Comparison of ENCODE assay signal across 17 cellular contexts in genomic region chr1:31877544-31877943, GRCh38.
DNase-seq lines count a peak whose midpoint lies in the region; ATAC-seq, FAIRE-seq and TF ChIP-seq lines count a peak whose summit lies in the region.
"Had no signal": no experiment of that assay in that cellular context is flagged by ENCODE, and none has a peak within 500 bp of the region (broad histone marks: within the 10 kb centered on the region; RNA-seq: fewer than 3 reads in every experiment).

No MANE protein-coding gene starts in this region.

- no peak overlapping the region for H2BK12ac ChIP-seq in H1 (ENCODE audit: low read depth, low read length)

- H3K79me2 ChIP-seq in OCI-LY7 (ENCODE audit: insufficient read depth, low read depth, low read length) (no peaks in the 10 kb centered on the region), H1 (ENCODE audit: control insufficient read depth in 1 of 2, insufficient read depth in 2 of 2, low read length in 2 of 2) (no peaks in the 10 kb centered on the region), PC-3 (ENCODE audit: low read length) (no peaks in the 10 kb centered on the region)

- POLR2A ChIA-PET in OCI-LY7 (lab: Charles Lee) (no interaction called here), H1 (lab: Charles Lee; ENCODE audit: partially characterized antibody) (interaction anchor here (0.5 to 1.0 kb wide), 3 partner anchors 13 to 120 kb away, joined by 3 read pairs; no protein-coding TSS in a partner anchor), PC-3 (lab: Charles Lee; ENCODE audit: unreplicated experiment) (no interaction called here)

- no peak for TF ChIP-seq POLR2A in H1 (IDR thresholded peaks at IDR 0.05; ENCODE audit: control extremely low read depth in 1 of 2, low read depth in 2 of 2, low read length in 2 of 2)

- TF ChIP-seq CTCF in OCI-LY7 (conservative IDR thresholded peaks at IDR 0.05; ENCODE audit: low read length) (no peak), H1 (IDR thresholded peaks at IDR 0.05; ENCODE audit: control extremely low read depth in 1 of 3, insufficient read depth in 1 of 3, low read depth in 1 of 3, low read length in 3 of 3) (no peak), PC-3 (conservative IDR thresholded peaks at IDR 0.05; ENCODE audit: low read depth, low read length) (no peak)

- H3K4me1 Mint-ChIP-seq in stimulated activated naive B cell treated with anti-CD40 and anti-IgM and Interleukin-4, amounts not matched to agents 10 μg/mL and 1 μg/mL and 100 μg/mL, for 72 hours, result peaks cover 27 to 58% of the 10 kb centered on the region in 2 donors

- no peak overlapping the region for H3K4me3 Mint-ChIP-seq in stimulated activated naive B cell treated with anti-CD40 and anti-IgM and Interleukin-4, amounts not matched to agents 10 μg/mL and 1 μg/mL and 100 μg/mL, for 72 hours

- H4K20me1 ChIP-seq in OCI-LY7 (ENCODE audit: insufficient read depth, low read length), result no peaks in the 10 kb centered on the region
- H4K20me1 ChIP-seq in H1 (replicated peaks in 1 of 2; ENCODE audit: control insufficient read depth in 1 of 2, insufficient read depth in 2 of 2, low read length in 2 of 2), result no peaks in the 10 kb centered on the region
- H4K20me1 ChIP-seq in PC-3 (ENCODE audit: low read length), result no peaks in the 10 kb centered on the region

- H3K27me3 ChIP-seq in H1 (replicated peaks in 1 of 4; ENCODE audit: control insufficient read depth in 3 of 4, extremely low read depth in 1 of 4, insufficient read depth in 3 of 4, low read length in 3 of 4) (no peaks in the 10 kb centered on the region), PC-3 (ENCODE audit: low read length) (no peaks in the 10 kb centered on the region)

- H3K4me3 ChIP-seq in OCI-LY7 (ENCODE audit: low read depth, low read length, poor library complexity, severe bottlenecking), result no peak overlapping the region
- no peak overlapping the region for H3K4me3 ChIP-seq in H1 (ENCODE audit: extremely low read depth in 1 of 4, insufficient read depth in 2 of 4, low read depth in 3 of 4, low read length in 4 of 4)
- no peak overlapping the region for H3K4me3 ChIP-seq in PC-3 (ENCODE audit: low read length)

- H3K27ac ChIP-seq in OCI-LY7 (ENCODE audit: low read depth, low read length, poor library complexity, severe bottlenecking) (no peak overlapping the region), H1 (ENCODE audit: low read depth, low read length) (no peak overlapping the region), PC-3 (ENCODE audit: low read length) (no peak overlapping the region)

- no peak overlapping the region for H3K23ac ChIP-seq in H1 (ENCODE audit: insufficient read length)

- no peak overlapping the region for H4K91ac ChIP-seq in H1 (replicated peaks; ENCODE audit: insufficient read length, low read length)

- H3K9me3 ChIP-seq in OCI-LY7 (ENCODE audit: low read length) (no peaks in the 10 kb centered on the region), H1 (ENCODE audit: insufficient read depth in 2 of 2, low read depth in 1 of 2, low read length in 1 of 2) (no peaks in the 10 kb centered on the region), PC-3 (ENCODE audit: low read length) (no peaks in the 10 kb centered on the region)

- H4K8ac ChIP-seq in H1 (ENCODE audit: extremely low read depth, insufficient read depth, low read length), result no peak overlapping the region

- TF ChIP-seq EP300 in H1 (IDR thresholded peaks at IDR 0.05; ENCODE audit: borderline replicate concordance in 1 of 2, low read depth in 2 of 2, low read length in 2 of 2), result no peak

- FAIRE-seq in H1 (lab: Jason Lieb, UNC), result no peak

- H3F3A ChIP-seq in PC-3 (ENCODE audit: low read length, unreplicated experiment), result no peaks in the 10 kb centered on the region

- no peak for TF ChIP-seq RAD21 in H1 (IDR thresholded peaks at IDR 0.05 in 1 of 2, conservative IDR thresholded peaks at IDR 0.05 in 1 of 2; ENCODE audit: low read depth in 2 of 2, low read length in 2 of 2)

- DNase-seq in Right ventricle myocardium inferior (ENCODE audit: missing footprints), result no peak
- DNase-seq in left ventricle myocardium superior, result no peak
- no peak for DNase-seq in OCI-LY7 (ENCODE audit: low spot score)
- no peak for DNase-seq in H1 (ENCODE audit: low read depth in 1 of 2, low spot score in 2 of 2)
- no peak for DNase-seq in stimulated activated naive B cell treated with anti-CD40 and anti-IgM and Interleukin-4, amounts not matched to agents 10 μg/mL and 1 μg/mL and 100 μg/mL, for 72 hours
- DNase-seq in PC-3, result no peak
- no peak for DNase-seq in SW 1271 (lab: John Stamatoyannopoulos, UW)
- DNase-seq: 8988T, HCEC 1CT, KBM-7, NCI-H1048, NCI-H1436 treated with DMSO at 0.1 percent for 48 hours, NCI-H2081, NCI-H510A, NCI-H82, SHP77 treated with DMSO at 0.1 percent for 48 hours had no signal

- peak overlapping the region; percentile 81 for H3K27ac Mint-ChIP-seq in stimulated activated naive B cell treated with anti-CD40 and anti-IgM and Interleukin-4, amounts not matched to agents 10 μg/mL and 1 μg/mL and 100 μg/mL, for 72 hours

- H3K14ac ChIP-seq in H1 (ENCODE audit: insufficient read length), result no peak overlapping the region

- H3K36me3 ChIP-seq in OCI-LY7 (ENCODE audit: insufficient read depth, low read length), result no peaks in the 10 kb centered on the region
- no peaks in the 10 kb centered on the region for H3K36me3 ChIP-seq in H1 (ENCODE audit: control insufficient read depth in 2 of 4, insufficient read depth in 4 of 4, low read length in 3 of 4)
- H3K36me3 ChIP-seq in PC-3 (ENCODE audit: low read depth, low read length), result no peaks in the 10 kb centered on the region

- H2BK20ac ChIP-seq in H1 (ENCODE audit: low read length), result no peak overlapping the region

- no peak overlapping the region for H2BK15ac ChIP-seq in H1 (ENCODE audit: low read length)

- H3K9me2 ChIP-seq in OCI-LY7 (ENCODE audit: insufficient read depth, low read length) (no peaks in the 10 kb centered on the region), PC-3 (replicated peaks; ENCODE audit: low read length) (no peaks in the 10 kb centered on the region)

- no peaks in the 10 kb centered on the region for H3K36me3 Mint-ChIP-seq in stimulated activated naive B cell treated with anti-CD40 and anti-IgM and Interleukin-4, amounts not matched to agents 10 μg/mL and 1 μg/mL and 100 μg/mL, for 72 hours

- 68% methylated on average over 4 of the region's 4 CpGs; no CpG with 5 or more reads in 1 of the 2 experiments for WGBS in H1 (ENCODE audit: extremely low coverage in 1 of 2, insufficient coverage in 1 of 2, insufficient read length in 1 of 2, insufficient replicate concordance in 2 of 2, low coverage in 1 of 2, low lambda C conversion rate in 2 of 2, missing lambda C conversion rate in 1 of 2), 2 experiments

- peak overlapping the region; percentile 80; the same call in 1 of the 2 replicates for H2AFZ ChIP-seq in OCI-LY7 (ENCODE audit: low read length)
- 0 out of 2 replicates have a peak overlapping the region, but pooled peaks have one; percentile 20 for H2AFZ ChIP-seq in H1 (ENCODE audit: low read length)
- H2AFZ ChIP-seq in PC-3 (ENCODE audit: low read length), result no peak overlapping the region

- H2AK5ac ChIP-seq in H1 (ENCODE audit: low read depth, low read length), result no peak overlapping the region

- no peak overlapping the region for H3K4me2 ChIP-seq in OCI-LY7 (ENCODE audit: low read length)
- no peak overlapping the region for H3K4me2 ChIP-seq in H1 (ENCODE audit: insufficient read depth in 1 of 2, low read depth in 2 of 2, low read length in 2 of 2)
- H3K4me2 ChIP-seq in PC-3 (ENCODE audit: low read length), result no peak overlapping the region

- peaks cover 3 to 4% of the 10 kb centered on the region in 2 donors for H3K9me3 Mint-ChIP-seq in stimulated activated naive B cell treated with anti-CD40 and anti-IgM and Interleukin-4, amounts not matched to agents 10 μg/mL and 1 μg/mL and 100 μg/mL, for 72 hours

- no peak overlapping the region for H2BK5ac ChIP-seq in H1 (ENCODE audit: low read depth, low read length)

- no peaks in the 10 kb centered on the region for H3K27me3 Mint-ChIP-seq in stimulated activated naive B cell treated with anti-CD40 and anti-IgM and Interleukin-4, amounts not matched to agents 10 μg/mL and 1 μg/mL and 100 μg/mL, for 72 hours

- no peaks in the 10 kb centered on the region for H3K79me1 ChIP-seq in H1 (ENCODE audit: low read depth, low read length)

- no peaks in the 10 kb centered on the region for H3K23me2 ChIP-seq in H1 (ENCODE audit: low read depth, low read length)

- peaks cover 24% of the 10 kb centered on the region for H3K4me1 ChIP-seq in OCI-LY7 (ENCODE audit: insufficient read depth, low read length, poor library complexity, severe bottlenecking)
- no peaks in the 10 kb centered on the region for H3K4me1 ChIP-seq in H1 (replicated peaks in 1 of 4; ENCODE audit: control insufficient read depth in 3 of 4, insufficient read depth in 4 of 4, low read length in 3 of 4)
- H3K4me1 ChIP-seq in PC-3 (ENCODE audit: insufficient read depth, low read length), result no peaks in the 10 kb centered on the region

- no peak overlapping the region for H3K56ac ChIP-seq in H1 (replicated peaks; ENCODE audit: insufficient read length, low read depth, low read length)

- intact Hi-C loops in Right ventricle myocardium inferior (cut with DNase I) (no loop called here), left ventricle myocardium superior (cut with micrococcal nuclease) (no loop called here), OCI-LY7 (cut with micrococcal nuclease; ENCODE audit: unreplicated experiment) (no loop called here), PC-3 (cut with micrococcal nuclease) (no loop called here)

- CTCF ChIA-PET in OCI-LY7 (lab: Charles Lee; ENCODE audit: unreplicated experiment) (no interaction called here), H1 (lab: Charles Lee; ENCODE audit: partially characterized antibody) (interaction anchor here (0.6 kb wide), 1 partner anchor 523 kb away, joined by 3 read pairs; no protein-coding TSS in a partner anchor), PC-3 (lab: Charles Lee) (no interaction called here)

- no peak overlapping the region for H3K9ac ChIP-seq in H1 (replicated peaks in 1 of 4; ENCODE audit: extremely low read depth in 1 of 4, low read depth in 3 of 4, low read length in 3 of 4)
- no peak overlapping the region for H3K9ac ChIP-seq in PC-3 (ENCODE audit: low read length)

- no peak overlapping the region for H2BK120ac ChIP-seq in H1 (replicated peaks; ENCODE audit: low read depth, low read length)

- peak; percentile 20 for ATAC-seq in Right ventricle myocardium inferior
- ATAC-seq in left ventricle myocardium superior, result no peak
- peak in 1 of 2 donors; percentile 14 for ATAC-seq in stimulated activated naive B cell treated with anti-CD40 and anti-IgM and Interleukin-4, amounts not matched to agents 10 μg/mL and 1 μg/mL and 100 μg/mL, for 72 hours (replicated peaks)
- no peak for ATAC-seq in esophagus mucosa
- ATAC-seq in PC-3, result no peak

- H3K4ac ChIP-seq in H1 (replicated peaks; ENCODE audit: insufficient read length, low read depth, low read length), result no peak overlapping the region

- BruUV-seq in OCI-LY7 (replicated peaks; lab: Mats Ljungman, UMichigan) (no TSS peak), PC-3 (replicated peaks; lab: Mats Ljungman, UMichigan) (no TSS peak)

- H4K5ac ChIP-seq in H1 (ENCODE audit: insufficient read length, low read depth, low read length), result no peak overlapping the region

- no peak overlapping the region for H3K18ac ChIP-seq in H1 (ENCODE audit: extremely low read depth, low read length)

TF ChIP-seq in H1, 55 proteins besides CTCF, POLR2A, EP300 and RAD21 (continues in another document):
- TF ChIP-seq SIRT6 (IDR thresholded peaks at IDR 0.05; ENCODE audit: low read length) (no peak), RXRA (IDR thresholded peaks at IDR 0.05; ENCODE audit: insufficient read depth, low read depth, low read length) (no peak), TBP (IDR thresholded peaks at IDR 0.05; ENCODE audit: low read depth, low read length) (no peak)
